In genomic region chr5:176895829-176896228, GRCh38 we compare ENCODE assay signal across 16 cellular contexts. TPM values are rescaled to one million over a fixed set of nuclear protein-coding genes. Genes with fewer than 3 reads are reported as not detected.
"Had no signal": no experiment of that assay in that cellular context is flagged by ENCODE, and none has a peak within 500 bp of the region (broad histone marks: within the 10 kb centered on the region; RNA-seq: fewer than 3 reads in every experiment).

No MANE protein-coding gene starts in this region.

- DNase-seq: activated CD4-positive, alpha-beta T cell treated with anti-CD3 and anti-CD28 coated beads for 1 hour; activated CD4-positive, alpha-beta T cell treated with anti-CD3 and anti-CD28 coated beads, Interleukin-2, amount 50 U/mL, for 48 hours; activated naive CD4-positive, alpha-beta T cell treated with anti-CD3 and anti-CD28 coated beads for 36 hours; immature natural killer cell; naive B cell; nucleus accumbens; psoas muscle; stimulated activated CD4-positive, alpha-beta T cell treated with anti-CD3 and anti-CD28 coated beads, Interleukin-2, amount 100 ng/mL, for 24 hours; stimulated activated naive CD4-positive, alpha-beta T cell treated with Interleukin-2 at 50 U/mL for 16 hours; T-helper 9 cell had no signal

- H3K27ac ChIP-seq: esophagus muscularis mucosa, psoas muscle, right lobe of liver had no signal

- ATAC-seq: psoas muscle had no signal

- H3K27me3 ChIP-seq: right lobe of liver had no signal

- FAIRE-seq: astrocyte, urothelium cell line had no signal

- H3K36me3 ChIP-seq: esophagus muscularis mucosa, right lobe of liver had no signal

- H3K4me1 ChIP-seq: right lobe of liver had no signal

- H3K4me3 ChIP-seq: esophagus muscularis mucosa, psoas muscle, right lobe of liver had no signal

- H3K9me3 ChIP-seq: esophagus muscularis mucosa, psoas muscle, right lobe of liver had no signal

RNA-seq across cellular contexts. Expression of gene HK3, which starts 3.3 kb away (rescaled TPM):
- total RNA-seq: activated naive CD4-positive, alpha-beta T cell treated with anti-CD3 and anti-CD28 coated beads for 36 hours; astrocyte; fibroblast of villous mesenchyme; lung microvascular endothelial cell had no signal
